14 cellular contexts compared by ENCODE assay signal in the genomic region with DNA sequence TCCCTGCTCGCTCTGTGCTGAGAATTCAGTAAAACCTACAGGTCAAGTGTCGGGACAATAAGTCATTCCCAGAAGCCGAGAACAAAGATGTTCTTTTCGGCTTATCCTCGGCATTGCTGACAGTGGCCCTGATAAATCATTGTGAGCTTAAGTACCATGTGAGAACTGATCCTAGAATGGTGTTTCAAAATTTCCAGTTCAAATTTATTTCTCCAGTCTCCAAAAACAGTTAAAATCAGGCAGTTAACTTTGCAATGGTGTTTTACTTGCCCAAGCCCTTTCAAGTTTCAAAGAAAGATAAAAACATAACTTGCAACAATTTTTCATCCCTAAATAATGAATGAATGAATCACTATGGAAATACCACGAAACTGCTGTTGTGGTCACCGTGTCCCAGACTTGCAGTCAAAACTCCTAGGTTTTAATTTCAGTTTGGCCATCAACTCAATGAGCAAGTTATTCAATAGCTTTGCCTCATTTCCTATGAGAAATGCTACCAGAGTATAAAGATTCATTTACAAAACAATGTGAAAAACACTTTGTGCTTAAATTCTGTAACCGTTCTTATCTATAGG. TPM values are rescaled to one million over a fixed set of nuclear protein-coding genes. Genes with fewer than 3 reads are reported as not detected.
DNase-seq lines count a peak whose midpoint lies in the region; ATAC-seq, FAIRE-seq and TF ChIP-seq lines count a peak whose summit lies in the region.
"Had no signal": no experiment of that assay in that cellular context is flagged by ENCODE, and none has a peak within 500 bp of the region (broad histone marks: within the 10 kb centered on the region; RNA-seq: fewer than 3 reads in every experiment).

No MANE protein-coding gene starts in this region.

- peak overlapping the region; percentile 49 for H3K9ac ChIP-seq in astrocyte (ENCODE audit: low read length)

- H3K4me1 ChIP-seq in astrocyte (ENCODE audit: insufficient read depth, low read length) = peaks cover 37% of the 10 kb centered on the region

- H3K27me3 Mint-ChIP-seq in astrocyte (ENCODE audit: low read depth, unreplicated experiment) (no peaks in the 10 kb centered on the region), nephron (ENCODE audit: low read depth) (no peaks in the 10 kb centered on the region)

- peak overlapping the region; percentile 39 for H3K27ac ChIP-seq in astrocyte (ENCODE audit: low read depth, low read length)
- H3K27ac ChIP-seq: foreskin keratinocyte had no signal

- peaks cover 87% of the 10 kb centered on the region for H3K79me2 ChIP-seq in astrocyte (ENCODE audit: insufficient read depth, low read length)

- no peak overlapping the region for H2AFZ ChIP-seq in astrocyte (ENCODE audit: low read depth, low read length)

- H3K4me2 ChIP-seq in astrocyte (ENCODE audit: low read length) = peak overlapping the region; percentile 92

- H3K9me3 Mint-ChIP-seq in astrocyte (ENCODE audit: unreplicated experiment) = no peaks in the 10 kb centered on the region
- no peaks in the 10 kb centered on the region for H3K9me3 Mint-ChIP-seq in nephron

- peak overlapping the region; percentile 9 for H3K27ac Mint-ChIP-seq in astrocyte (ENCODE audit: unreplicated experiment)
- peak overlapping the region in 1 of 3 experiments; percentile 26 for H3K27ac Mint-ChIP-seq in nephron

- H4K20me1 ChIP-seq in astrocyte (ENCODE audit: insufficient read depth, low read length) = peaks cover 64% of the 10 kb centered on the region

- FAIRE-seq in astrocyte (lab: Jason Lieb, UNC) = no peak

- peak; percentile 49 for DNase-seq in HT1080 (ENCODE audit: low read depth)
- DNase-seq in astrocyte (ENCODE audit: low read depth) = peak; percentile 84
- no peak for DNase-seq in stimulated activated CD4-positive, alpha-beta T cell treated with anti-CD3 and anti-CD28 coated beads, Interleukin-15, amount 100 ng/mL, for 24 hours
- DNase-seq: aorta; foreskin keratinocyte; Karpas-422; NCI-H446; sigmoid colon; stimulated activated CD8-positive, alpha-beta memory T cell treated with anti-CD3 and anti-CD28 coated beads, Interleukin-4, amount 100 ng/mL, for 48 hours had no signal

- H3K4me3 Mint-ChIP-seq in astrocyte (ENCODE audit: unreplicated experiment) (no peak overlapping the region), nephron (peak overlapping the region in 2 of 3 experiments; percentile 7 to 21)

- no peaks in the 10 kb centered on the region for H3K9me3 ChIP-seq in astrocyte (ENCODE audit: insufficient read depth, low read depth, low read length)
- H3K9me3 ChIP-seq: sigmoid colon had no signal

- H3K36me3 Mint-ChIP-seq in astrocyte (ENCODE audit: low read depth, unreplicated experiment) (peaks cover 11% of the 10 kb centered on the region), nephron (ENCODE audit: low read depth) (peaks cover 66% of the 10 kb centered on the region)

- H3K27me3 ChIP-seq in astrocyte (ENCODE audit: insufficient read depth, low read length) = no peaks in the 10 kb centered on the region
- H3K27me3 ChIP-seq: foreskin keratinocyte, sigmoid colon had no signal

- ATAC-seq in GM18870 (IDR thresholded peaks at IDR 0.05; ENCODE audit: unreplicated experiment) (no peak), GM21360 (IDR thresholded peaks at IDR 0.05; ENCODE audit: unreplicated experiment) (no peak)
- ATAC-seq: foreskin keratinocyte had no signal

- H3K4me3 ChIP-seq in astrocyte (ENCODE audit: insufficient read depth, low read depth, low read length) = peak overlapping the region; percentile 36
- H3K4me3 ChIP-seq: lung had no signal

- peaks cover 38% of the 10 kb centered on the region for H3K36me3 ChIP-seq in astrocyte (ENCODE audit: insufficient read depth, low read length)

- no peak for TF ChIP-seq CTCF in astrocyte (IDR thresholded peaks at IDR 0.05; ENCODE audit: insufficient read depth, low read depth, low read length)
- no peak for TF ChIP-seq CTCF in nephron (IDR thresholded peaks at IDR 0.05; ENCODE audit: unreplicated experiment in 3 of 3)

- peaks cover 41% of the 10 kb centered on the region for H3K4me1 Mint-ChIP-seq in astrocyte (ENCODE audit: low read depth, unreplicated experiment)
- H3K4me1 Mint-ChIP-seq in nephron = peaks cover 65% of the 10 kb centered on the region

RNA-seq across cellular contexts. Expression of a gene that starts 4.3 kb away (rescaled TPM):
- total RNA-seq in HT1080 (2014; rRNA removed; shearing (Covaris generic)) = 33.9 and 42.1 TPM in 2 replicates
- polyA plus RNA-seq in HT1080 (2015; cell fraction: cytosol; rRNA removed) = 26.8 and 36.8 TPM in 2 replicates
- polyA plus RNA-seq in HT1080 (2015; cell fraction: nucleus; rRNA removed) = 10.4 and 13.3 TPM in 2 replicates
- total RNA-seq in astrocyte = 91.0 and 94.4 TPM in 2 replicates

RNA-seq across cellular contexts. Expression of a gene that starts 8.6 kb away (rescaled TPM):
- total RNA-seq in HT1080 (2014; rRNA removed; shearing (Covaris generic)) = not detected in 2 replicates
- polyA plus RNA-seq in HT1080 (2015; cell fraction: cytosol; rRNA removed) = not detected in 2 replicates
- 0.05 TPM in 1 of 2 replicates, not detected in the other for polyA plus RNA-seq in HT1080 (2015; cell fraction: nucleus; rRNA removed)
- not detected in 2 replicates for total RNA-seq in astrocyte
- total RNA-seq: foreskin keratinocyte, SK-MEL-5 had no signal
- polyA plus RNA-seq: aorta, foreskin keratinocyte had no signal

RNA-seq across cellular contexts. Expression of a gene that starts 14.8 kb away (rescaled TPM):
- total RNA-seq in HT1080 (2014; rRNA removed; shearing (Covaris generic)) = 87.6 and 93.3 TPM in 2 replicates
- polyA plus RNA-seq in HT1080 (2015; cell fraction: cytosol; rRNA removed) = 68.4 and 76.1 TPM in 2 replicates
- polyA plus RNA-seq in HT1080 (2015; cell fraction: nucleus; rRNA removed) = 31.5 and 32.8 TPM in 2 replicates
- 55.1 and 68.8 TPM in 2 replicates for total RNA-seq in astrocyte

RNA-seq across cellular contexts. Expression of a gene that starts 20.8 kb away (rescaled TPM):
- total RNA-seq in HT1080 (2014; rRNA removed; shearing (Covaris generic)) = 95.5 and 110 TPM in 2 replicates
- 208 and 229 TPM in 2 replicates for polyA plus RNA-seq in HT1080 (2015; cell fraction: cytosol; rRNA removed)
- 89.2 and 90.4 TPM in 2 replicates for polyA plus RNA-seq in HT1080 (2015; cell fraction: nucleus; rRNA removed)
- total RNA-seq in astrocyte = 112 and 126 TPM in 2 replicates

RNA-seq across cellular contexts. Expression of a gene that starts 46.8 kb away (rescaled TPM):
- total RNA-seq in HT1080 (2014; rRNA removed; shearing (Covaris generic)) = 66.5 and 92.4 TPM in 2 replicates
- polyA plus RNA-seq in HT1080 (2015; cell fraction: cytosol; rRNA removed) = 73.2 and 79.5 TPM in 2 replicates
- polyA plus RNA-seq in HT1080 (2015; cell fraction: nucleus; rRNA removed) = 115 and 145 TPM in 2 replicates
- 56.7 and 70.4 TPM in 2 replicates for total RNA-seq in astrocyte
